Comparison of ENCODE assay signal across 8 cellular contexts in genomic region chr21:33491373-33492102, GRCh38. TPM values are rescaled to one million over a fixed set of nuclear protein-coding genes. Genes with fewer than 3 reads are reported as not detected.
DNase-seq lines count a peak whose midpoint lies in the region; ATAC-seq and TF ChIP-seq lines count a peak whose summit lies in the region.

Gene DNAJC28 (minus strand): TSS chr21:33491716. CDS start chr21:33489393, 2,323 bp downstream.

- H3K27me3 ChIP-seq in dorsolateral prefrontal cortex: no peaks in the 10 kb centered on the region
- no peaks in the 10 kb centered on the region for H3K27me3 ChIP-seq in right lobe of liver

- under 1% methylated on average over 24 of the region's 52 CpGs for WGBS in right lobe of liver (ENCODE audit: insufficient coverage, low coverage, low lambda C conversion rate, missing lambda C conversion rate)

- intact Hi-C loops in CD14-positive monocyte (cut with micrococcal nuclease): no loop called here
- intact Hi-C loops in dorsolateral prefrontal cortex (cut with DNase I): loop anchor here (1.0 to 5.0 kb wide), 3 partner anchors 11 to 51 kb away; partner anchors contain the start of genes GART (in 2 of the 2) and SON (in 2 of the 2)
- intact Hi-C loops in right lobe of liver (cut with DNase I): no loop called here

- peak within 1 kb of the TSS; percentile 88 to 97 (median 89) for H3K27ac Mint-ChIP-seq in CD14-positive monocyte

- H3K27me3 Mint-ChIP-seq in CD14-positive monocyte (ENCODE audit: low read depth in 3 of 3): peaks cover 0 to 11% (median 3%) of the 10 kb centered on the region in 3 donors

- H3K9me3 Mint-ChIP-seq in CD14-positive monocyte: no peaks in the 10 kb centered on the region

- DNase-seq in CD14-positive monocyte (ENCODE audit: low spot score): peak; percentile 74
- DNase-seq in NCI-H748 treated with DMSO at 0.1 percent for 48 hours (lab: John Stamatoyannopoulos, UW): peak; percentile 81
- peak; percentile 93 to 95 for DNase-seq in activated CD4-positive, alpha-beta T cell treated with anti-CD3 and anti-CD28 coated beads, Interleukin-2, amount 50 U/mL, for 48 hours
- DNase-seq in dorsolateral prefrontal cortex: peak; percentile 90 to 96 (median 92)
- peak; percentile 93 to 94 (median 94) for DNase-seq in right lobe of liver
- DNase-seq in stimulated activated CD4-positive, alpha-beta T cell treated with anti-CD3 and anti-CD28 coated beads, Interleukin-4, amount 100 ng/mL, for 4 hours: peak; percentile 93

- no peaks in the 10 kb centered on the region for H3K9me3 ChIP-seq in right lobe of liver

- no peaks in the 10 kb centered on the region for H3K36me3 Mint-ChIP-seq in CD14-positive monocyte

- ATAC-seq in GM19372 (IDR thresholded peaks at IDR 0.05; ENCODE audit: low read depth, unreplicated experiment): peak; percentile 97
- peak; percentile 97 for ATAC-seq in HG03521 (IDR thresholded peaks at IDR 0.05; ENCODE audit: unreplicated experiment)
- peak; percentile 98 for ATAC-seq in right lobe of liver

- H3K4me1 ChIP-seq in right lobe of liver: peaks cover 0 to 8% (median 0%) of the 10 kb centered on the region in 4 donors

- no peak for TF ChIP-seq CTCF in CD14-positive monocyte (IDR thresholded peaks at IDR 0.05)
- TF ChIP-seq CTCF in dorsolateral prefrontal cortex (IDR thresholded peaks at IDR 0.05 in 54 of 56, conservative IDR thresholded peaks at IDR 0.05 in 2 of 56; ENCODE audit: low read depth in 1 of 56, partially characterized antibody in 56 of 56): peak in 16 of 56 donors; percentile 7 to 37 (median 24)
- TF ChIP-seq CTCF in right lobe of liver (IDR thresholded peaks at IDR 0.05): no peak

- peak within 1 kb of the TSS; percentile 66 to 98 (median 89) for H3K27ac ChIP-seq in dorsolateral prefrontal cortex
- peak within 1 kb of the TSS; percentile 9 to 79 (median 44) for H3K27ac ChIP-seq in right lobe of liver

- peak within 1 kb of the TSS; percentile 59 to 98 (median 79) for H3K4me3 ChIP-seq in dorsolateral prefrontal cortex
- H3K4me3 ChIP-seq in right lobe of liver: peak within 1 kb of the TSS; percentile 68 to 79 (median 77)

- H3K4me3 Mint-ChIP-seq in CD14-positive monocyte: peak within 1 kb of the TSS; percentile 89 to 96

- peak; percentile 42 for TF ChIP-seq POLR2A in right lobe of liver (IDR thresholded peaks at IDR 0.05)

- no peaks in the 10 kb centered on the region for H3K36me3 ChIP-seq in right lobe of liver

- peaks cover 25% of the 10 kb centered on the region for H3K4me1 Mint-ChIP-seq in CD14-positive monocyte

RNA-seq across cellular contexts. Expression of gene DNAJC28, which starts in this region (rescaled TPM):
- polyA plus RNA-seq in CD14-positive monocyte: 1 to 10 TPM in 1 of 2 donors, under 1 TPM in 1; 0.26 to 1.1 TPM
- total RNA-seq in dorsolateral prefrontal cortex (10 to 100 TPM in 22 of 120 experiments, 1 to 10 TPM in 98; 3.5 to 15.7 (median 8.5) TPM), right lobe of liver (1 to 10 TPM; 1.7 to 2.7 (median 1.9) TPM)

Comparison
In these comparisons a context has a peak if more than half of its experiments do, and no peak if none do; other contexts are left out.
1. Peak in every context shown above with its lines: DNase-seq, ATAC-seq, H3K4me3 ChIP-seq and H3K27ac ChIP-seq.
2. intact Hi-C loops: an anchor here in dorsolateral prefrontal cortex (1.0 to 5.0 kb wide); none called in CD14-positive monocyte and right lobe of liver.